ENCODE assay signal across 9 cellular contexts in genomic region chr1:200867018-200867811, GRCh38. TPM values are rescaled to one million over a fixed set of nuclear protein-coding genes. Genes with fewer than 3 reads are reported as not detected.
DNase-seq lines count a peak whose midpoint lies in the region; ATAC-seq and TF ChIP-seq lines count a peak whose summit lies in the region.
"Had no signal": no experiment of that assay in that cellular context is flagged by ENCODE, and none has a peak within 500 bp of the region (broad histone marks: within the 10 kb centered on the region; RNA-seq: fewer than 3 reads in every experiment).

No MANE protein-coding gene starts in this region.

- TF ChIP-seq CTCF in psoas muscle (IDR thresholded peaks at IDR 0.05) = no peak

- H3K36me3 ChIP-seq in SJCRH30 = no peaks in the 10 kb centered on the region
- peaks cover 0 to 17% of the 10 kb centered on the region in 2 donors for H3K36me3 ChIP-seq in psoas muscle (ENCODE audit: insufficient read depth in 1 of 2, low read depth in 1 of 2)

- no peaks in the 10 kb centered on the region for H3K9me3 Mint-ChIP-seq in activated CD4-positive, alpha-beta T cell treated with anti-CD3 and anti-CD28 coated beads for 36 hours (ENCODE audit: low read depth)

- 24 to 36% (median 27%) methylated on average over 11 of the region's 11 CpGs for WGBS in psoas muscle, 3 donors

- POLR2A ChIA-PET in activated CD4-positive, alpha-beta T cell treated with anti-CD3 and anti-CD28 coated beads for 36 hours (lab: Charles Lee) = interaction anchor here (1.4 kb wide), 1 partner anchor 10 kb away, joined by 13 read pairs; no protein-coding TSS in a partner anchor

- H3K27ac ChIP-seq in SJCRH30 (no peak overlapping the region), psoas muscle (no peak overlapping the region)

- peaks cover 44% of the 10 kb centered on the region for H3K4me1 Mint-ChIP-seq in activated CD4-positive, alpha-beta T cell treated with anti-CD3 and anti-CD28 coated beads for 36 hours

- ATAC-seq in activated CD4-positive, alpha-beta T cell treated with anti-CD3 and anti-CD28 coated beads for 36 hours = no peak
- ATAC-seq in HG02973 (IDR thresholded peaks at IDR 0.05; ENCODE audit: unreplicated experiment) (peak; percentile 6), psoas muscle (peak; percentile 36 to 64 (median 52))

- H3K9me3 ChIP-seq in SJCRH30 (replicated peaks) = no peaks in the 10 kb centered on the region
- H3K9me3 ChIP-seq in psoas muscle = no peaks in the 10 kb centered on the region

- H3K27me3 Mint-ChIP-seq in activated CD4-positive, alpha-beta T cell treated with anti-CD3 and anti-CD28 coated beads for 36 hours = peaks cover 42% of the 10 kb centered on the region

- H3K27me3 ChIP-seq in SJCRH30 (no peaks in the 10 kb centered on the region), psoas muscle (ENCODE audit: insufficient read depth in 3 of 3, low read length in 2 of 3) (peaks cover 0 to 10% (median 5%) of the 10 kb centered on the region in 3 donors)

- H3K36me3 Mint-ChIP-seq in activated CD4-positive, alpha-beta T cell treated with anti-CD3 and anti-CD28 coated beads for 36 hours (ENCODE audit: low read depth) = peaks cover 4% of the 10 kb centered on the region

- intact Hi-C loops in activated CD4-positive, alpha-beta T cell treated with anti-CD3 and anti-CD28 coated beads for 36 hours (cut with DNase I, micrococcal nuclease) = loop anchor here in 1 of 2 experiments (2.0 to 5.0 kb wide), 3 partner anchors 14 to 40 kb away; no protein-coding TSS in a partner anchor
- intact Hi-C loops in psoas muscle (cut with DNase I) (no loop called here), posterior cingulate gyrus (cut with DNase I) (no loop called here)

- H3K4me3 Mint-ChIP-seq in activated CD4-positive, alpha-beta T cell treated with anti-CD3 and anti-CD28 coated beads for 36 hours = no peak overlapping the region

- H3K4me1 ChIP-seq in SJCRH30 (no peaks in the 10 kb centered on the region; the same call in 1 of the 2 replicates), psoas muscle (peaks cover 5% of the 10 kb centered on the region)

- CTCF ChIA-PET in activated CD4-positive, alpha-beta T cell treated with anti-CD3 and anti-CD28 coated beads for 36 hours (lab: Charles Lee) = interaction anchor here (0.6 to 2.6 kb wide), 4 partner anchors 12 to 106 kb away, joined by 3 to 20 read pairs (median 4); no protein-coding TSS in a partner anchor

- H3K27ac Mint-ChIP-seq in activated CD4-positive, alpha-beta T cell treated with anti-CD3 and anti-CD28 coated beads for 36 hours = no peak overlapping the region

- H3K4me3 ChIP-seq in SJCRH30 (no peak overlapping the region), psoas muscle (no peak overlapping the region)

- peak; percentile 42 for DNase-seq in activated CD4-positive, alpha-beta T cell treated with anti-CD3 and anti-CD28 coated beads for 36 hours
- no peak for DNase-seq in activated CD4-positive, alpha-beta T cell treated with anti-CD3 and anti-CD28 coated beads, Interleukin-2, amount 50 U/mL, for 48 hours
- peak; percentile 30 to 50 for DNase-seq in SJCRH30
- DNase-seq in psoas muscle = no peak
- no peak for DNase-seq in HPDE6-E6E7 (ENCODE audit: extremely low spot score)
- no peak for DNase-seq in posterior cingulate gyrus
- DNase-seq in 8988T = no peak
- DNase-seq: NCI-H1694 treated with DMSO at 0.1 percent for 48 hours had no signal

RNA-seq across cellular contexts. Expression of gene GPR25, which starts 5.6 kb away (rescaled TPM):
- total RNA-seq in activated CD4-positive, alpha-beta T cell treated with anti-CD3 and anti-CD28 coated beads for 36 hours = not detected
- total RNA-seq in SJCRH30 (2014; rRNA removed; shearing (Covaris generic)) = not detected in 2 replicates
- not detected for total RNA-seq in psoas muscle
- polyA plus RNA-seq in psoas muscle = not detected

RNA-seq across cellular contexts. Expression of gene INAVA, which starts 27.5 kb away (rescaled TPM):
- not detected for total RNA-seq in activated CD4-positive, alpha-beta T cell treated with anti-CD3 and anti-CD28 coated beads for 36 hours
- 16.1 and 19.8 TPM in 2 replicates for total RNA-seq in SJCRH30 (2014; rRNA removed; shearing (Covaris generic))
- not detected for total RNA-seq in psoas muscle
- under 1 TPM in 1 of 3 donors, not detected in 2; 0.04 TPM for polyA plus RNA-seq in psoas muscle

Comparison
In these comparisons a context has a peak if more than half of its experiments do, and no peak if none do; other contexts are left out.
1. DNase-seq: peak in activated CD4-positive, alpha-beta T cell treated with anti-CD3 and anti-CD28 coated beads for 36 hours (single experiment) and SJCRH30 (2 of 2); none in activated CD4-positive, alpha-beta T cell treated with anti-CD3 and anti-CD28 coated beads, Interleukin-2, amount 50 U/mL, for 48 hours (0 of 2), psoas muscle (0 of 2), HPDE6-E6E7 (single experiment), posterior cingulate gyrus (0 of 10) and 8988T (single experiment).
2. RNA of gene INAVA, which starts 27.5 kb away (total RNA-seq): 16.1 to 19.8 TPM in SJCRH30; not detected in psoas muscle and not detected in activated CD4-positive, alpha-beta T cell treated with anti-CD3 and anti-CD28 coated beads for 36 hours; every median in the first group is over 10 times any median in the second.